ENCODE assay signal across 12 cellular contexts in the genomic region with DNA sequence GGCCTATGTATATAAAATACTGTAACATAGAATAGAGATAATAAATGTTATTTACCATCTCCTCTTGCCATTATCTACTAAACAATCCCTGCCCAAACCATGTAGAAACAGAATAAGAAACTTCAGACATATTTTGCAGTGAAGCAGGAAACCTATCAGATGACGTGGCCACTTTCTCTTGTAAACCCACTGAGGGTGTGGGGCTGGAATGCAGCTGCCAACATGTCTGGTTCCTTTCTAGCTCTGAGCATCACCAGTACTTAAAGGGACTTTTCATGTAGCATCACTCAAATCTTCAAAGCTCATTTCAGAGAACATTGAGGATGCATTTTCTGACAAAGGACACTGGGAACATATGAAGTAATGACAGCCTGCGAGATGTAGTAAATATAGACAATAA.
DNase-seq lines count a peak whose midpoint lies in the region; ATAC-seq, FAIRE-seq and TF ChIP-seq lines count a peak whose summit lies in the region.
"Had no signal": no experiment of that assay in that cellular context is flagged by ENCODE, and none has a peak within 500 bp of the region (broad histone marks: within the 10 kb centered on the region; RNA-seq: fewer than 3 reads in every experiment).

No MANE protein-coding gene starts in this region.

- no peaks in the 10 kb centered on the region for H3K36me3 ChIP-seq in CD8-positive, alpha-beta T cell (ENCODE audit: insufficient read depth, low read length)
- H3K36me3 ChIP-seq in Karpas-422 (ENCODE audit: insufficient read depth, low read length), result peaks cover 4% of the 10 kb centered on the region; the same call in 1 of the 2 replicates
- H3K36me3 ChIP-seq in endothelial cell of umbilical vein (ENCODE audit: control insufficient read depth in 2 of 2, extremely low read depth in 1 of 2, insufficient read depth in 2 of 2, low read length in 2 of 2), result no peaks in the 10 kb centered on the region
- H3K36me3 ChIP-seq in mucosa of descending colon (ENCODE audit: low read depth), result no peaks in the 10 kb centered on the region
- H3K36me3 ChIP-seq in A673 (ENCODE audit: insufficient read depth, low read length, poor library complexity, severe bottlenecking), result no peaks in the 10 kb centered on the region
- H3K36me3 ChIP-seq: tibial nerve had no signal

- no peak for TF ChIP-seq CTCF in CD8-positive, alpha-beta T cell (IDR thresholded peaks at IDR 0.05)
- TF ChIP-seq CTCF in endothelial cell of umbilical vein (IDR thresholded peaks at IDR 0.05; ENCODE audit: extremely low read depth in 1 of 2, insufficient read depth in 1 of 2, low read depth in 1 of 2, low read length in 2 of 2) (no peak), mucosa of descending colon (IDR thresholded peaks at IDR 0.05) (no peak), A673 (conservative IDR thresholded peaks at IDR 0.05; ENCODE audit: low read depth, low read length) (no peak)

- intact Hi-C loops in CD8-positive, alpha-beta T cell (cut with DNase I, micrococcal nuclease), result no loop called here
- intact Hi-C loops in endothelial cell of umbilical vein (cut with micrococcal nuclease) (loop anchor here (5.0 kb wide), 1 partner anchor 136 kb away; no protein-coding TSS in a partner anchor), mucosa of descending colon (cut with DNase I, micrococcal nuclease) (no loop called here), A673 (cut with micrococcal nuclease; ENCODE audit: unreplicated experiment) (no loop called here)

- no peak overlapping the region for H2AFZ ChIP-seq in Karpas-422 (ENCODE audit: low read length)
- no peak overlapping the region for H2AFZ ChIP-seq in endothelial cell of umbilical vein (ENCODE audit: low read depth, low read length)

- POLR2A ChIA-PET in CD8-positive, alpha-beta T cell (lab: Charles Lee), result interaction anchor here (0.5 kb wide), 1 partner anchor 155 kb away, joined by 3 read pairs; no protein-coding TSS in a partner anchor
- POLR2A ChIA-PET in endothelial cell of umbilical vein (lab: Charles Lee) (no interaction called here), A673 (lab: Charles Lee; ENCODE audit: low non-redundant PET) (no interaction called here)

- no peaks in the 10 kb centered on the region for H3K4me1 ChIP-seq in CD8-positive, alpha-beta T cell (ENCODE audit: insufficient read depth, low read length)
- H3K4me1 ChIP-seq in Karpas-422 (ENCODE audit: low read length) (peaks cover 18% of the 10 kb centered on the region), endothelial cell of umbilical vein (ENCODE audit: control insufficient read depth, extremely low read depth, insufficient read depth, low read length) (peaks cover 12% of the 10 kb centered on the region), mucosa of descending colon (ENCODE audit: low read depth) (no peaks in the 10 kb centered on the region), A673 (ENCODE audit: insufficient read depth, low read length, poor library complexity, severe bottlenecking) (no peaks in the 10 kb centered on the region)
- H3K4me1 ChIP-seq: tibial nerve had no signal

- peak; percentile 74 for FAIRE-seq in endothelial cell of umbilical vein (lab: Jason Lieb, UNC)
- FAIRE-seq: HTR-8/SVneo had no signal

- H3K9me2 ChIP-seq in Karpas-422 (replicated peaks; ENCODE audit: insufficient read depth, low read length), result no peaks in the 10 kb centered on the region

- H3K4me1 Mint-ChIP-seq in CD8-positive, alpha-beta T cell (ENCODE audit: low read depth), result peaks cover 11% of the 10 kb centered on the region

- no peaks in the 10 kb centered on the region for H3K36me3 Mint-ChIP-seq in CD8-positive, alpha-beta T cell

- H3K27ac Mint-ChIP-seq in CD8-positive, alpha-beta T cell, result no peak overlapping the region

- H4K20me1 ChIP-seq in Karpas-422 (ENCODE audit: insufficient read depth, low read depth, low read length) (no peaks in the 10 kb centered on the region), endothelial cell of umbilical vein (replicated peaks; ENCODE audit: control insufficient read depth, extremely low read depth, insufficient read depth, low read length) (no peaks in the 10 kb centered on the region)

- H3K4me2 ChIP-seq in Karpas-422 (ENCODE audit: low read depth, low read length, poor library complexity, severe bottlenecking) (no peak overlapping the region), endothelial cell of umbilical vein (ENCODE audit: insufficient read depth, low read length) (no peak overlapping the region)

- H3K4me3 Mint-ChIP-seq in CD8-positive, alpha-beta T cell, result no peak overlapping the region

- peaks cover 27% of the 10 kb centered on the region for H3K27me3 Mint-ChIP-seq in CD8-positive, alpha-beta T cell (ENCODE audit: low read depth)

- no peak for TF ChIP-seq POLR2A in endothelial cell of umbilical vein (IDR thresholded peaks at IDR 0.05; ENCODE audit: low read depth, low read length)

- DNase-seq in CD8-positive, alpha-beta T cell, result no peak
- no peak for DNase-seq in Karpas-422
- DNase-seq in endothelial cell of umbilical vein (ENCODE audit: low read depth, low spot score), result peak; percentile 43
- DNase-seq in activated gamma-delta T cell (lab: John Stamatoyannopoulos, UW), result no peak
- DNase-seq in mucosa of descending colon, result no peak
- no peak for DNase-seq in A673 (ENCODE audit: low spot score)
- DNase-seq: NCI-H446; stimulated activated CD4-positive, alpha-beta T cell treated with anti-CD3 and anti-CD28 coated beads, Interleukin-2, amount 100 ng/mL, for 48 hours had no signal

- no peaks in the 10 kb centered on the region for H3K79me2 ChIP-seq in Karpas-422 (ENCODE audit: low read length)
- H3K79me2 ChIP-seq in endothelial cell of umbilical vein (ENCODE audit: control insufficient read depth, insufficient read depth, low read length), result no peaks in the 10 kb centered on the region

- dilution Hi-C loops in endothelial cell of umbilical vein (cut with MboI; ENCODE audit: extremely low pct_ligation_motif_present, low sequenced_read_pairs), result no loop called here

- H3K9me1 ChIP-seq in endothelial cell of umbilical vein (replicated peaks; ENCODE audit: control insufficient read depth, extremely low read depth, insufficient read depth, low read length), result no peaks in the 10 kb centered on the region

- no peaks in the 10 kb centered on the region for H3K27me3 ChIP-seq in CD8-positive, alpha-beta T cell (ENCODE audit: insufficient read depth, low read length)
- no peaks in the 10 kb centered on the region for H3K27me3 ChIP-seq in Karpas-422 (ENCODE audit: low read length)
- H3K27me3 ChIP-seq in endothelial cell of umbilical vein (ENCODE audit: control insufficient read depth in 2 of 2, insufficient read depth in 2 of 2, low read length in 2 of 2), result no peaks in the 10 kb centered on the region
- no peaks in the 10 kb centered on the region for H3K27me3 ChIP-seq in A673 (replicated peaks; ENCODE audit: insufficient read depth, low read depth, low read length, poor library complexity)
- H3K27me3 ChIP-seq: tibial nerve had no signal

- H3K9me3 Mint-ChIP-seq in CD8-positive, alpha-beta T cell, result peaks cover 3% of the 10 kb centered on the region

- no peak overlapping the region for H3K4me3 ChIP-seq in CD8-positive, alpha-beta T cell (ENCODE audit: low read depth, low read length)
- no peak overlapping the region for H3K4me3 ChIP-seq in Karpas-422 (ENCODE audit: low read length)
- H3K4me3 ChIP-seq in endothelial cell of umbilical vein (replicated peaks in 1 of 3; ENCODE audit: insufficient read depth in 1 of 3, low read depth in 1 of 3, low read length in 3 of 3), result no peak overlapping the region
- H3K4me3 ChIP-seq in mucosa of descending colon, result no peak overlapping the region
- no peak overlapping the region for H3K4me3 ChIP-seq in A673 (ENCODE audit: low read depth, low read length, poor library complexity, severe bottlenecking)
- H3K4me3 ChIP-seq: tibial nerve had no signal

- CTCF ChIA-PET in CD8-positive, alpha-beta T cell (lab: Charles Lee), result interaction anchor here (0.7 kb wide), 1 partner anchor 31 kb away, joined by 3 read pairs; no protein-coding TSS in a partner anchor
- CTCF ChIA-PET in endothelial cell of umbilical vein (lab: Charles Lee) (interaction anchor here (0.8 to 0.9 kb wide), 2 partner anchors 9 to 169 kb away, joined by 3 read pairs; no protein-coding TSS in a partner anchor), A673 (lab: Charles Lee) (no interaction called here)

- no peak overlapping the region for H3K9ac ChIP-seq in Karpas-422 (ENCODE audit: low read length)
- H3K9ac ChIP-seq in endothelial cell of umbilical vein (replicated peaks; ENCODE audit: extremely low read depth, insufficient read depth, low read length), result no peak overlapping the region

- H3K9me3 ChIP-seq in CD8-positive, alpha-beta T cell (ENCODE audit: low read length), result no peaks in the 10 kb centered on the region
- no peaks in the 10 kb centered on the region for H3K9me3 ChIP-seq in Karpas-422 (ENCODE audit: low read length)
- H3K9me3 ChIP-seq in endothelial cell of umbilical vein (replicated peaks; ENCODE audit: control insufficient read depth, insufficient read depth, low read length), result no peaks in the 10 kb centered on the region
- H3K9me3 ChIP-seq in mucosa of descending colon, result no peaks in the 10 kb centered on the region
- no peaks in the 10 kb centered on the region for H3K9me3 ChIP-seq in A673 (ENCODE audit: low read depth, low read length, poor library complexity, severe bottlenecking)

- peak; percentile 51 for ATAC-seq in CD8-positive, alpha-beta T cell
- ATAC-seq in GM21381 (IDR thresholded peaks at IDR 0.05; ENCODE audit: unreplicated experiment) (peak; percentile 73), HG03460 (IDR thresholded peaks at IDR 0.05; ENCODE audit: unreplicated experiment) (no peak), mucosa of descending colon (no peak)

- BruUV-seq in endothelial cell of umbilical vein (replicated peaks; lab: Mats Ljungman, UMichigan) (no TSS peak), A673 (replicated peaks; lab: Mats Ljungman, UMichigan) (no TSS peak)

- no peak overlapping the region for H3K27ac ChIP-seq in CD8-positive, alpha-beta T cell (ENCODE audit: low read depth, low read length)
- 0 out of 2 replicates have a peak overlapping the region, but pooled peaks have one; percentile 39 for H3K27ac ChIP-seq in Karpas-422 (ENCODE audit: low read length)
- no peak overlapping the region for H3K27ac ChIP-seq in endothelial cell of umbilical vein (ENCODE audit: insufficient read depth, low read depth, low read length)
- H3K27ac ChIP-seq in A673 (ENCODE audit: low read depth, low read length, poor library complexity, severe bottlenecking), result no peak overlapping the region
- H3K27ac ChIP-seq: tibial nerve had no signal

TF ChIP-seq in endothelial cell of umbilical vein, 7 proteins besides CTCF, POLR2A, EP300 and RAD21:
- TF ChIP-seq FOS (IDR thresholded peaks at IDR 0.05; ENCODE audit: borderline replicate concordance, insufficient read depth, low read length), result peak; percentile 39
- TF ChIP-seq POLR2AphosphoS5 (IDR thresholded peaks at IDR 0.05; ENCODE audit: insufficient read depth, low read depth, low read length), result no peak
TF ChIP-seq in endothelial cell of umbilical vein: peak in this region for 1.

Comparison
In these comparisons a context has a peak if more than half of its experiments do, and no peak if none do; other contexts are left out.
1. ATAC-seq: peak in CD8-positive, alpha-beta T cell (single experiment) and GM21381 (single experiment); none in HG03460 (single experiment) and mucosa of descending colon (single experiment).